16 cellular contexts compared by ENCODE assay signal in the genomic region with DNA sequence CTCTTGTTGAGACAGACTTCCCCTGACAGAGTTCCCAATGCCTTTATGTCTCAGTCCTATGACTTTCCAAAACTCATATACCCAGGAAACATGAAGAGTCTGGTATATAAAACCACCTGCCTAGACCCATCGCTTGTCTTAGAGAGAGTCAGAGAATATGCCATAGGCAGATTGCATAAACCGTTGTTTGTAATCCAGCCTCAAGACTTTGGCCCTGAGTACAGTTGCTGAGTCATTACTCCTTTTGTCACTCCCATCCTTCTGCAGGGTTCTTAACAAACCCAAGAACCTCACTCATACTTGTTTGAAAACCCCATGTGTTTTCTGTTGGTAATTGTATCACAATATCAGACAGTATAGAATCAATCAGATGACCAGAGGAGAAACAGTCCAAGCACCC.
DNase-seq lines count a peak whose midpoint lies in the region; ATAC-seq and TF ChIP-seq lines count a peak whose summit lies in the region.
"Had no signal": no experiment of that assay in that cellular context is flagged by ENCODE, and none has a peak within 500 bp of the region (broad histone marks: within the 10 kb centered on the region; RNA-seq: fewer than 3 reads in every experiment).

No MANE protein-coding gene starts in this region.

- no peaks in the 10 kb centered on the region for H3K27me3 ChIP-seq in right cardiac atrium (ENCODE audit: control insufficient read depth, insufficient read depth)
- H3K27me3 ChIP-seq: pancreas had no signal

- no peak overlapping the region for H3K27ac ChIP-seq in right cardiac atrium (ENCODE audit: low read length)
- H3K27ac ChIP-seq: pancreas had no signal

- 71% methylated on average over 2 of the region's 2 CpGs for WGBS in right cardiac atrium

- DNase-seq in LHCN-M2 (ENCODE audit: low read depth) (peak; percentile 17), RKO (ENCODE audit: low spot score) (peak; percentile 19), erythroblast (lab: John Stamatoyannopoulos, UW) (peak; percentile 2), stromal cell of bone marrow (ENCODE audit: low read depth) (peak; percentile 28), right cardiac atrium (no peak)
- DNase-seq in stimulated activated CD4-positive, alpha-beta T cell treated with anti-CD3 and anti-CD28 coated beads, Interleukin-15, amount 100 ng/mL, for 24 hours = no peak
- DNase-seq: activated CD4-positive, alpha-beta T cell treated with anti-CD3 and anti-CD28 coated beads for 36 hours; cerebellar nuclear complex; DND-41; left cardiac atrium; NCI-H1694 treated with DMSO at 0.1 percent for 48 hours; NCI-H524 treated with DMSO at 0.1 percent for 48 hours; pancreas had no signal

- no peak for TF ChIP-seq POLR2A in erythroblast (IDR thresholded peaks at IDR 0.05; ENCODE audit: low read length)

- ATAC-seq in right cardiac atrium (no peak), GM19455 (IDR thresholded peaks at IDR 0.05; ENCODE audit: unreplicated experiment) (no peak)
- ATAC-seq: activated CD4-positive, alpha-beta T cell treated with anti-CD3 and anti-CD28 coated beads for 36 hours; activated naive CD4-positive, alpha-beta T cell treated with anti-CD3 and anti-CD28 coated beads, Interleukin-2, amount 50 U/mL, for 72 hours; K562; left cardiac atrium had no signal

- no peak overlapping the region for H3K4me3 ChIP-seq in right cardiac atrium (ENCODE audit: low read length)
- H3K4me3 ChIP-seq: K562, pancreas had no signal

- H3K4me1 ChIP-seq in right cardiac atrium (ENCODE audit: control insufficient read depth, insufficient read depth, low read length) = no peaks in the 10 kb centered on the region
- H3K4me1 ChIP-seq: pancreas had no signal

- H3K9me3 ChIP-seq in right cardiac atrium (ENCODE audit: control insufficient read depth, low read length) = no peaks in the 10 kb centered on the region
- H3K9me3 ChIP-seq: pancreas had no signal

- intact Hi-C loops in right cardiac atrium (cut with DNase I) = no loop called here

Comparison
In these comparisons a context has a peak if more than half of its experiments do, and no peak if none do; other contexts are left out.
1. DNase-seq: peak in LHCN-M2 (single experiment), RKO (single experiment), erythroblast (2 of 2) and stromal cell of bone marrow (single experiment); none in right cardiac atrium (0 of 3) and stimulated activated CD4-positive, alpha-beta T cell treated with anti-CD3 and anti-CD28 coated beads, Interleukin-15, amount 100 ng/mL, for 24 hours (single experiment).